Comparison of ENCODE assay signal across 16 cellular contexts in the genomic region with DNA sequence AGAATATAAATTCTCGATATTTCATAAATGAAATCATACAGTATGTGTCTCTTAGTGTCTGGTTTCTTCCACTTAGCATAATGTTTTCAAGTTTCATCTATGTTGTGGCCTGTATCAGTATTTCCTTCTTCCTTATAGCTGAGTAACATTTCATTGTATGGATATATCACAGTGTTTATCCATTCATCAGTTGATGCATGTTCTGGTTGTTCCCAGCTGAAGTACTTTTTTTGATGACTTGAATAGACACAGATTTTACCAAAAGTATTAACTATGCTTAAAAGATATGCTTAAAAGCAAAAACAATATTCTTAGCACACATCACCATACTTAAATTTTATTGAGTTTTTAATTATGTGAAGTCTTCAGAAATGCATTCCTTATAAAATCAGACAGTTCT.
"Had no signal": no experiment of that assay in that cellular context is flagged by ENCODE, and none has a peak within 500 bp of the region (broad histone marks: within the 10 kb centered on the region; RNA-seq: fewer than 3 reads in every experiment).

No MANE protein-coding gene starts in this region.

- H3K9me3 Mint-ChIP-seq: stimulated activated memory B cell treated with anti-CD40 and anti-IgM and Interleukin-4, amounts not matched to agents 10 μg/mL and 1 μg/mL and 100 μg/mL, for 72 hours had no signal

- H3K36me3 ChIP-seq: cardiac muscle cell, gastrocnemius medialis had no signal

- H3K27ac Mint-ChIP-seq: stimulated activated memory B cell treated with anti-CD40 and anti-IgM and Interleukin-4, amounts not matched to agents 10 μg/mL and 1 μg/mL and 100 μg/mL, for 72 hours had no signal

- H3K27me3 ChIP-seq: cardiac muscle cell, gastrocnemius medialis, heart right ventricle, spleen, transverse colon had no signal

- ATAC-seq: gastrocnemius medialis; heart right ventricle; sciatic nerve; stimulated activated memory B cell treated with anti-CD40 and anti-IgM and Interleukin-4, amounts not matched to agents 10 μg/mL and 1 μg/mL and 100 μg/mL, for 72 hours had no signal

- H3K4me3 ChIP-seq: cardiac muscle cell, gastrocnemius medialis, heart right ventricle, spleen, transverse colon had no signal

- FAIRE-seq: colon, endothelial cell of umbilical vein, keratinocyte had no signal

- H3K4me3 Mint-ChIP-seq: stimulated activated memory B cell treated with anti-CD40 and anti-IgM and Interleukin-4, amounts not matched to agents 10 μg/mL and 1 μg/mL and 100 μg/mL, for 72 hours had no signal

- H3K27me3 Mint-ChIP-seq: stimulated activated memory B cell treated with anti-CD40 and anti-IgM and Interleukin-4, amounts not matched to agents 10 μg/mL and 1 μg/mL and 100 μg/mL, for 72 hours had no signal

- H3K9me3 ChIP-seq: gastrocnemius medialis, heart right ventricle, spleen, transverse colon had no signal

- H3K27ac ChIP-seq: cardiac muscle cell, gastrocnemius medialis, heart right ventricle, spleen, transverse colon had no signal

- DNase-seq: activated CD4-positive, alpha-beta T cell treated with anti-CD3 and anti-CD28 coated beads for 1 hour; activated CD8-positive, alpha-beta memory T cell treated with anti-CD3 and anti-CD28 coated beads for 24 hours; activated effector memory CD4-positive, alpha-beta T cell treated with anti-CD3 and anti-CD28 coated beads, Interleukin-2, amount 50 U/mL, for 16 hours; gastrocnemius medialis; heart right ventricle; SIG-M5; spleen; stimulated activated CD4-positive, alpha-beta T cell treated with anti-CD3 and anti-CD28 coated beads, Interleukin-1b, Interleukin-23, amount 100 ng/mL, for 48 hours; substantia nigra; transverse colon had no signal
